8 cellular contexts compared by ENCODE assay signal in the genomic region with DNA sequence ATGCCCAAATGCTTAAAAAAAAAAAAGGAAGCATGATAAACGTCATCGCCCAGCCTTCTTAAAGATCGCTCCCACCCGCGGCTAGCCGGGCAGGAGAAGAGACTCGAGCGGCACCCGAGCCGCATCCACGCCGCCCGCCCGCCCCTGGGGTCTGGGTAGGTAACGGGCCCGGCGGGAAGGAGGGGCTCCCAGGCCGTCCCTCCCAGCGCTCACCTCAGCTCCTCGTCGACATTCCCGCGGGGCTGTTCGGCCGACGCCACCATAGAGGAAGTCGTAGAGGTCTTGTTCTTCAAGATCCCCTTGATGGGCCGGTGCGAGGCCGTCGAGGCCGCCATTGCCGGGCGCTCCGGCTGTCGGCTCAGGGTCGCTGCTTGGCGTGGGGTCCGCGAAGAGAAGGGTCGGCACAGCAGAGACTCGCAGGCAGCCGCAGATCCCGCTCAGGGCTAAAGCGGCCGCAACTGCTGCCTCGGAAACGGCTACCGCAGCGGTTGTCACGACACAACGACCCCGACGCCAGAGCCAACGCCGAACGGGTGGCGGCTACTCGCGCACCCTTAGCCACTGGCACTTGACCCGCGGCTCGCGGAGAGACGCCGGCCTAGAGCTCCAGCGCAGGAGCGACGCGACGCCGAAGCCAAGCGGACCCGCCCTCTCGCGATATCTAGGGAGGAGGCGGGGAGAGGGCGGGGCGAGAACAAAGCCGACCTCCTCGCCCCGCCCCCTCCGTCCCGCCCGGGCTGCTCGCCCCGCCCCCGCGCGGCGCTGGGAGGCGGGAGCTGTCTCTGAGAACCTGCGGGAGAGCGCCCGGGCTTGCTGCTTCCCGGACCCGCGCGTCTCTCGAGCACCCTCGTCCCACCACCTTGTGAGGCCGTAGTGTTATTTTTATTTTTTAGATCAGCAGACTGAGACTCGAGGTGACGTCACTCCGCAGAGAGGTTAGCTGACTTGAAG. TPM values are rescaled to one million over a fixed set of nuclear protein-coding genes. Genes with fewer than 3 reads are reported as not detected.
DNase-seq lines count a peak whose midpoint lies in the region; TF ChIP-seq lines count a peak whose summit lies in the region.

A gene (minus strand): TSS at position 635 of the 951 bp plus-strand sequence. CDS start 300 bp downstream, at position 335.

- peak within 1 kb of the TSS in 1 of 3 experiments; percentile 87; a peak in 1 of 7 replicates for H3K27ac Mint-ChIP-seq in H9
- peak within 1 kb of the TSS; percentile 36 for H3K27ac Mint-ChIP-seq in neural progenitor cell

- H2BK20ac ChIP-seq in H9 (ENCODE audit: low read depth, low read length, poor library complexity, severe bottlenecking), result no peak within 1 kb of the TSS

- no peak within 1 kb of the TSS for H2BK5ac ChIP-seq in H9 (ENCODE audit: insufficient read length, low read length)

- WGBS in H9 (ENCODE audit: extremely low coverage, insufficient read length, low lambda C conversion rate), result no CpG with 5 or more reads among the region's 105 CpGs

- no peak within 1 kb of the TSS for H4K91ac ChIP-seq in H9 (ENCODE audit: insufficient read length, low read depth, low read length)

- DNase-seq in ELR (ENCODE audit: low read depth), result peak; percentile 94
- DNase-seq in H9, result peak; percentile 90
- peak; percentile 87 for DNase-seq in MG63
- peak; percentile 85 for DNase-seq in SIG-M5 treated with dmso at 0.1 percent for 504 hours (lab: John Stamatoyannopoulos, UW; ENCODE audit: unreplicated experiment)
- DNase-seq in activated gamma-delta T cell treated with Interleukin-2 at 50 U/mL for 16 hours, result peak; percentile 92
- DNase-seq in fibroblast of villous mesenchyme (ENCODE audit: low read depth), result peak; percentile 93
- peak; percentile 96 for DNase-seq in neural progenitor cell (ENCODE audit: low spot score)

- H3K4ac ChIP-seq in H9 (ENCODE audit: low read depth, low read length), result no peak within 1 kb of the TSS

- H3K4me1 Mint-ChIP-seq in H9, result peaks cover 31 to 41% of the 10 kb centered on the region in 2 experiments
- peaks cover 40% of the 10 kb centered on the region for H3K4me1 Mint-ChIP-seq in neural progenitor cell

- H2BK12ac ChIP-seq in H9 (ENCODE audit: insufficient read length, low read depth, low read length), result no peak within 1 kb of the TSS

- TF ChIP-seq CTCF in H9 (conservative IDR thresholded peaks at IDR 0.05), result no peak
- no peak for TF ChIP-seq CTCF in fibroblast of villous mesenchyme (IDR thresholded peaks at IDR 0.05; ENCODE audit: insufficient read depth, low read depth, low read length)
- TF ChIP-seq CTCF in neural progenitor cell (IDR thresholded peaks at IDR 0.05), result no peak

- no peaks in the 10 kb centered on the region for H3K36me3 ChIP-seq in MG63
- no peaks in the 10 kb centered on the region for H3K36me3 ChIP-seq in neural progenitor cell
- H3K36me3 ChIP-seq in stomach smooth muscle (ENCODE audit: control insufficient read depth in 2 of 2, insufficient read depth in 2 of 2, low read length in 2 of 2), result no peaks in the 10 kb centered on the region

- peak within 1 kb of the TSS; percentile 64 for H3K4me2 ChIP-seq in H9 (ENCODE audit: insufficient read depth, insufficient read length, low read length)
- peak within 1 kb of the TSS; percentile 88 for H3K4me2 ChIP-seq in neural progenitor cell

- H3K14ac ChIP-seq in H9 (ENCODE audit: insufficient read depth, low read length), result peak within 1 kb of the TSS; percentile 74; the same call in 1 of the 2 replicates

- H4K5ac ChIP-seq in H9 (ENCODE audit: insufficient read length, low read depth, low read length), result no peak within 1 kb of the TSS

- H3K79me2 ChIP-seq in H9 (ENCODE audit: insufficient read depth, low read length) (peaks cover 8% of the 10 kb centered on the region; the same call in 1 of the 2 replicates), neural progenitor cell (ENCODE audit: low read depth) (peaks cover 48% of the 10 kb centered on the region)

- peak within 1 kb of the TSS; percentile 88 for H3K4me3 ChIP-seq in MG63
- peak within 1 kb of the TSS; percentile 85 for H3K4me3 ChIP-seq in fibroblast of villous mesenchyme (ENCODE audit: low read depth, low read length)
- peak within 1 kb of the TSS; percentile 88 for H3K4me3 ChIP-seq in neural progenitor cell
- peak within 1 kb of the TSS; percentile 86 to 89 for H3K4me3 ChIP-seq in stomach smooth muscle (ENCODE audit: low read length in 2 of 2)

- no peak within 1 kb of the TSS for H3K56ac ChIP-seq in H9 (ENCODE audit: insufficient read length, low read depth, low read length)

- H3K4me3 Mint-ChIP-seq in H9, result peak within 1 kb of the TSS; percentile 80 to 88
- H3K4me3 Mint-ChIP-seq in neural progenitor cell, result peak within 1 kb of the TSS; percentile 89

- no peak within 1 kb of the TSS for H2BK120ac ChIP-seq in H9 (ENCODE audit: low read depth, low read length, poor library complexity, severe bottlenecking)

- peak within 1 kb of the TSS; percentile 73 for H3K9ac ChIP-seq in H9 (ENCODE audit: extremely low read depth, insufficient read length, low read length)
- peak within 1 kb of the TSS; percentile 77 for H3K9ac ChIP-seq in neural progenitor cell
- peak within 1 kb of the TSS; percentile 81 to 91 for H3K9ac ChIP-seq in stomach smooth muscle (ENCODE audit: low read length in 2 of 2)

- no peak within 1 kb of the TSS for H4K8ac ChIP-seq in H9 (replicated peaks; ENCODE audit: insufficient read length, low read depth, low read length)

- no peaks in the 10 kb centered on the region for H3K9me3 ChIP-seq in H9 (ENCODE audit: control insufficient read depth, low read depth, low read length)
- H3K9me3 ChIP-seq in MG63, result no peaks in the 10 kb centered on the region
- no peaks in the 10 kb centered on the region for H3K9me3 ChIP-seq in neural progenitor cell (ENCODE audit: low read depth)
- no peaks in the 10 kb centered on the region for H3K9me3 ChIP-seq in stomach smooth muscle (ENCODE audit: control insufficient read depth in 2 of 2, low read length in 2 of 2)

- no peaks in the 10 kb centered on the region for H3F3A ChIP-seq in neural progenitor cell (ENCODE audit: low read depth)

- no peak within 1 kb of the TSS for H3T11ph ChIP-seq in H9 (ENCODE audit: low read length)

- no peak within 1 kb of the TSS for H2BK15ac ChIP-seq in H9 (ENCODE audit: low read depth, low read length)

- peaks cover 6% of the 10 kb centered on the region; the same call in 1 of the 2 replicates for H3K4me1 ChIP-seq in H9 (ENCODE audit: insufficient read depth, low read length)
- H3K4me1 ChIP-seq in neural progenitor cell, result peaks cover 12% of the 10 kb centered on the region
- peaks cover 35% of the 10 kb centered on the region for H3K4me1 ChIP-seq in stomach smooth muscle (ENCODE audit: control insufficient read depth, insufficient read depth, low read length)

- H2AFZ ChIP-seq in H9 (ENCODE audit: low read length), result no peak within 1 kb of the TSS
- H2AFZ ChIP-seq in neural progenitor cell (replicated peaks), result peak within 1 kb of the TSS; percentile 91

- H3K23ac ChIP-seq in H9 (ENCODE audit: insufficient read length, low read depth, low read length), result no peak within 1 kb of the TSS

- no peaks in the 10 kb centered on the region for H3K9me3 Mint-ChIP-seq in H9
- H3K9me3 Mint-ChIP-seq in neural progenitor cell, result no peaks in the 10 kb centered on the region

- H3K27me3 Mint-ChIP-seq in H9 (ENCODE audit: low read depth), result peaks cover 35% of the 10 kb centered on the region
- H3K27me3 Mint-ChIP-seq in neural progenitor cell (ENCODE audit: insufficient read depth, low read depth), result peaks cover 8% of the 10 kb centered on the region

- no peak within 1 kb of the TSS for H2AK5ac ChIP-seq in H9 (ENCODE audit: insufficient read length, low read length)

- H3K79me1 ChIP-seq in H9 (ENCODE audit: insufficient read depth, low read depth, low read length, poor library complexity, severe bottlenecking), result no peaks in the 10 kb centered on the region

- H3K27me3 ChIP-seq in H9 (ENCODE audit: insufficient read depth, low read length) (no peaks in the 10 kb centered on the region; the same call in 1 of the 2 replicates), MG63 (no peaks in the 10 kb centered on the region), neural progenitor cell (peaks cover 23% of the 10 kb centered on the region), stomach smooth muscle (ENCODE audit: control insufficient read depth in 1 of 2, insufficient read depth in 2 of 2, low read length in 2 of 2) (no peaks in the 10 kb centered on the region)

- peaks cover 9% of the 10 kb centered on the region for H3K23me2 ChIP-seq in H9 (ENCODE audit: insufficient read length, low read depth, low read length, poor library complexity, severe bottlenecking)

- H3K27ac ChIP-seq in H9 (ENCODE audit: insufficient read length, low read depth, low read length) (no peak within 1 kb of the TSS), neural progenitor cell (no peak within 1 kb of the TSS), stomach smooth muscle (ENCODE audit: low read length) (peak within 1 kb of the TSS; percentile 87)

- H4K20me1 ChIP-seq in H9 (ENCODE audit: control insufficient read depth, insufficient read depth, insufficient read length) (no peaks in the 10 kb centered on the region), neural progenitor cell (ENCODE audit: low read depth) (peaks cover 28% of the 10 kb centered on the region)

- no peaks in the 10 kb centered on the region for H3K36me3 Mint-ChIP-seq in H9 (ENCODE audit: insufficient read depth in 1 of 3, low read depth in 3 of 3)
- H3K36me3 Mint-ChIP-seq in neural progenitor cell, result no peaks in the 10 kb centered on the region

- peak within 1 kb of the TSS; percentile 75 for H3K18ac ChIP-seq in H9 (ENCODE audit: insufficient read length, low read depth, low read length)

RNA-seq across cellular contexts. Expression of the gene that starts here (rescaled TPM):
- total RNA-seq in H9 (2021) (38.3 and 38.8 TPM in 2 replicates), fibroblast of villous mesenchyme (81.5 and 131 TPM in 2 replicates), neural progenitor cell (ENCODE audit: low replicate concordance) (59.2 and 63.8 TPM in 2 replicates)
- 30.9 and 43.4 TPM in 2 replicates for total RNA-seq in MG63 (2014; rRNA removed; shearing (Covaris generic); ENCODE audit: low replicate concordance)
